In the genomic region with DNA sequence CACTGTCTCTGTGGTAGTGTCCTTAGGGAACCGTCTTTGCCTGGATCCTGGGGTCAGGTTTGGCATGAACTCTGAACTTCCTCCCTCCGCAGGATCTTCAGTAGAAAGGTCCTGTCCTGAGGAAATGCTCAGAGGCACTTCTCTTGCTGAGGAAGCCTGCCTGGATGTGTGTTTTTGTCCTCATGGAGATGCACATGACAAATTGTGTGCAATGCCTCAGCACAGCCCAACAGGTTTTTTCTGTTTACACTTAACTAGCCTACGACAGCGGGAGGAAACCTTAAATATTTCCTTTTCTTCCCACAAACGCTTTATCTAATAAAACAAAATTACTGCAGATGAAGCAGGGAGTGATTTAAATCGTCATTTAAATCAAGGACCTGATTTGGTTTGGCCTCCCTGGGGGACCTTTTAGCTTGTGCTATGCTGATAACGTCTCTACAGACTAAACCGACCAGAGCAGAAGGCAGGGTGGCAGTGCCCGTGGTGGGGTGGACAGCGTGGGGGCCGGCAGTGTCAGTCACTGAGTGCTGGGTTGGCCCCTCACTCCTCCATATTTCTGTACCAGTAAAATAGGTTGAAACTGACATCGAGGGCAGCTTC, we compare ENCODE assay signal across 9 cellular contexts. TPM values are rescaled to one million over a fixed set of nuclear protein-coding genes. Genes with fewer than 3 reads are reported as not detected.
DNase-seq lines count a peak whose midpoint lies in the region; ATAC-seq, FAIRE-seq and TF ChIP-seq lines count a peak whose summit lies in the region.
"Had no signal": no experiment of that assay in that cellular context is flagged by ENCODE, and none has a peak within 500 bp of the region (broad histone marks: within the 10 kb centered on the region; RNA-seq: fewer than 3 reads in every experiment).

No MANE protein-coding gene starts in this region.

- no peaks in the 10 kb centered on the region for H4K20me1 ChIP-seq in HepG2 (ENCODE audit: insufficient read depth, low read length)

- TF ChIP-seq POLR2A in HepG2 (IDR thresholded peaks at IDR 0.05; ENCODE audit: insufficient read depth in 1 of 2, low read depth in 2 of 2, low read length in 2 of 2) = no peak
- no peak for TF ChIP-seq POLR2A in tibial nerve (IDR thresholded peaks at IDR 0.05)

- WGBS in HepG2 (ENCODE audit: low lambda C conversion rate) = 41% methylated on average over 12 of the region's 12 CpGs
- 44 to 53% methylated on average over 12 of the region's 12 CpGs for whole genome bisulfite sequencing in tibial nerve, 2 donors

- ATAC-seq in HepG2 (no peak; the same call in 2 of the 3 replicates), GM21381 (IDR thresholded peaks at IDR 0.05; ENCODE audit: unreplicated experiment) (no peak)
- ATAC-seq: gastrocnemius medialis had no signal

- H3K9me3 ChIP-seq in HepG2 (ENCODE audit: low read length) (no peaks in the 10 kb centered on the region), tibial nerve (no peaks in the 10 kb centered on the region)
- H3K9me3 ChIP-seq: gastrocnemius medialis had no signal

- intact Hi-C loops in HepG2 (cut with micrococcal nuclease; ENCODE audit: unreplicated experiment) = no loop called here

- peak; percentile 18 for DNase-seq in NCI-H226
- peak; percentile 32 for DNase-seq in cerebellar cortex (ENCODE audit: low spot score)
- DNase-seq in HepG2 (ENCODE audit: low spot score) = no peak
- DNase-seq in tibial nerve (ENCODE audit: low spot score in 2 of 2) = no peak
- DNase-seq in stimulated activated CD4-positive, alpha-beta T cell treated with anti-CD3 and anti-CD28 coated beads, Interleukin-2, amount 100 ng/mL, for 48 hours = no peak
- no peak for DNase-seq in epidermal melanocyte (ENCODE audit: insufficient read length, low spot score)
- DNase-seq: gastrocnemius medialis, NCI-H2171 had no signal

- in situ Hi-C loops in HepG2 (cut with HindIII; ENCODE audit: extremely low pct_ligation_motif_present, low pct_unique_long_range_greater_than_20kb) = loop anchor here (5.0 to 25.0 kb wide), 2 partner anchors 459 to 1014 kb away; no protein-coding TSS in a partner anchor

- CTCF ChIA-PET in HepG2 (lab: Yijun Ruan, JAX; ENCODE audit: low intra/inter-chr PET ratio, low total read pairs) = no interaction called here

- H3K4me2 ChIP-seq in HepG2 (ENCODE audit: low read depth, low read length) = peak overlapping the region; percentile 20; the same call in 1 of the 2 replicates

- no peak for TF ChIP-seq RAD21 in HepG2 (CRISPR knock-in tag; IDR thresholded peaks at IDR 0.05)

- POLR2A ChIA-PET in HepG2 (lab: Yijun Ruan, JAX) = no interaction called here

- FAIRE-seq in HepG2 (lab: Jason Lieb, UNC) = no peak

- BruUV-seq in HepG2 (replicated peaks; lab: Mats Ljungman, UMichigan) = no TSS peak

- H3K36me3 ChIP-seq in HepG2 (replicated peaks in 1 of 2; ENCODE audit: control insufficient read depth in 1 of 2, insufficient read depth in 2 of 2, low read length in 2 of 2) = no peaks in the 10 kb centered on the region
- H3K36me3 ChIP-seq in tibial nerve = no peaks in the 10 kb centered on the region
- H3K36me3 ChIP-seq: gastrocnemius medialis had no signal

- H3K4me3 ChIP-seq in HepG2 (replicated peaks in 1 of 3; ENCODE audit: insufficient read depth in 1 of 3, low read depth in 2 of 3, low read length in 3 of 3) (no peak overlapping the region), tibial nerve (peak overlapping the region in 1 of 4 donors; percentile 30)
- H3K4me3 ChIP-seq: gastrocnemius medialis had no signal

- TF ChIP-seq EP300 in HepG2 (IDR thresholded peaks at IDR 0.05; ENCODE audit: low read depth in 2 of 2, low read length in 2 of 2) (no peak), HepG2 (CRISPR knock-in tag; IDR thresholded peaks at IDR 0.05; ENCODE audit: borderline replicate concordance) (no peak), tibial nerve (IDR thresholded peaks at IDR 0.05) (no peak)

- H3K27ac ChIP-seq in HepG2 (ENCODE audit: extremely low read length, insufficient read depth, low read length) (no peak overlapping the region), tibial nerve (peak overlapping the region in 3 of 4 donors; percentile 37 to 65 (median 61))
- H3K27ac ChIP-seq: gastrocnemius medialis had no signal

- H3K4me1 ChIP-seq in HepG2 (ENCODE audit: insufficient read depth, low read length) (peaks cover 18% of the 10 kb centered on the region), tibial nerve (peaks cover 0 to 29% (median 8%) of the 10 kb centered on the region in 4 donors)

- peaks cover 11 to 40% of the 10 kb centered on the region in 2 experiments; a peak in 3 of 5 replicates for H3K27me3 ChIP-seq in HepG2 (ENCODE audit: control insufficient read depth in 1 of 2, insufficient read depth in 2 of 2, low read length in 2 of 2)
- H3K27me3 ChIP-seq in tibial nerve = no peaks in the 10 kb centered on the region
- H3K27me3 ChIP-seq: gastrocnemius medialis had no signal

- TF ChIP-seq CTCF in HepG2 (CRISPR knock-in tag; IDR thresholded peaks at IDR 0.05) (no peak), tibial nerve (IDR thresholded peaks at IDR 0.05) (no peak)

- no peak overlapping the region for H3K9ac ChIP-seq in HepG2 (ENCODE audit: insufficient read depth, low read depth, low read length)

- no peaks in the 10 kb centered on the region for H3K79me2 ChIP-seq in HepG2 (ENCODE audit: insufficient read depth, low read length)

- no peak overlapping the region for H2AFZ ChIP-seq in HepG2 (ENCODE audit: low read length)

TF ChIP-seq in HepG2, 621 proteins besides CTCF, POLR2A, EP300 and RAD21 (continues in another document):
- TF ChIP-seq ZBTB7B (CRISPR knock-in tag; IDR thresholded peaks at IDR 0.05) = no peak
- TF ChIP-seq, protein P1, sequence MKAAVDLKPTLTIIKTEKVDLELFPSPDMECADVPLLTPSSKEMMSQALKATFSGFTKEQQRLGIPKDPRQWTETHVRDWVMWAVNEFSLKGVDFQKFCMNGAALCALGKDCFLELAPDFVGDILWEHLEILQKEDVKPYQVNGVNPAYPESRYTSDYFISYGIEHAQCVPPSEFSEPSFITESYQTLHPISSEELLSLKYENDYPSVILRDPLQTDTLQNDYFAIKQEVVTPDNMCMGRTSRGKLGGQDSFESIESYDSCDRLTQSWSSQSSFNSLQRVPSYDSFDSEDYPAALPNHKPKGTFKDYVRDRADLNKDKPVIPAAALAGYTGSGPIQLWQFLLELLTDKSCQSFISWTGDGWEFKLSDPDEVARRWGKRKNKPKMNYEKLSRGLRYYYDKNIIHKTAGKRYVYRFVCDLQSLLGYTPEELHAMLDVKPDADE (CRISPR knock-in tag; IDR thresholded peaks at IDR 0.05) = no peak

RNA-seq across cellular contexts. Expression of a gene that starts 18.5 kb away (rescaled TPM):
- total RNA-seq in HepG2 (2016; rRNA removed; fragmentation: Illumina TruSeq; extraction: Trizol) = 5.5 and 7.0 TPM in 2 replicates
- total RNA-seq in HepG2 (2016; cell fraction: cytosol; rRNA removed; fragmentation: Illumina TruSeq; extraction: Trizol; ENCODE audit: low read depth) = 1.6 TPM in 2 replicates
- 5.8 and 6.3 TPM in 2 replicates for total RNA-seq in HepG2 (2016; cell fraction: insoluble cytoplasmic fraction; rRNA removed; fragmentation: Illumina TruSeq; extraction: Trizol)
- 7.3 and 8.4 TPM in 2 replicates for total RNA-seq in HepG2 (2016; cell fraction: membrane; rRNA removed; fragmentation: Illumina TruSeq; extraction: Trizol)
- 3.5 and 4.2 TPM in 2 replicates for total RNA-seq in HepG2 (2016; cell fraction: nucleus; rRNA removed; fragmentation: Illumina TruSeq; extraction: Trizol)
- polyA plus RNA-seq in HepG2 (2011; rRNA removed) = 7.2 and 7.4 TPM in 2 replicates
- polyA plus RNA-seq in HepG2 (2011; cell fraction: cytosol; rRNA removed) = 5.7 and 11.0 TPM in 2 replicates
- polyA plus RNA-seq in HepG2 (2011; cell fraction: nucleus; rRNA removed) = 4.8 and 5.6 TPM in 2 replicates
- polyA plus RNA-seq in HepG2 (2012) = 1.5 and 3.4 TPM in 2 replicates
- 1.3 and 1.5 TPM in 2 replicates for polyA plus RNA-seq in HepG2 (2016; cell fraction: cytosol; fragmentation: Illumina TruSeq; extraction: Trizol; ENCODE audit: low read depth)
- 4.3 and 4.9 TPM in 2 replicates for polyA plus RNA-seq in HepG2 (2016; cell fraction: insoluble cytoplasmic fraction; fragmentation: Illumina TruSeq; extraction: Trizol; ENCODE audit: low read depth)
- 3.9 and 4.6 TPM in 2 replicates for polyA plus RNA-seq in HepG2 (2016; cell fraction: membrane; fragmentation: Illumina TruSeq; extraction: Trizol; ENCODE audit: low read depth)
- polyA plus RNA-seq in HepG2 (2016; cell fraction: nucleus; fragmentation: Illumina TruSeq; extraction: Trizol; ENCODE audit: insufficient read depth, low read depth) = 2.8 and 3.0 TPM in 2 replicates
- 24.9 and 37.9 TPM in 2 replicates for polyA minus RNA-seq in HepG2 (2011; rRNA and poly(A)+ RNA removed; ENCODE audit: low replicate concordance)
- 5.9 and 9.1 TPM in 2 replicates for polyA minus RNA-seq in HepG2 (2011; cell fraction: cytosol; rRNA and poly(A)+ RNA removed)
- polyA minus RNA-seq in HepG2 (2011; cell fraction: nucleus; rRNA and poly(A)+ RNA removed) = 3.3 and 4.5 TPM in 2 replicates
- 10 to 100 TPM; 11.7 to 21.4 (median 17.3) TPM for total RNA-seq in tibial nerve

RNA-seq across cellular contexts. Expression of a gene that starts 53.1 kb away (rescaled TPM):
- 0.04 TPM in 1 of 2 replicates, not detected in the other for total RNA-seq in HepG2 (2016; rRNA removed; fragmentation: Illumina TruSeq; extraction: Trizol)
- total RNA-seq in HepG2 (2016; cell fraction: cytosol; rRNA removed; fragmentation: Illumina TruSeq; extraction: Trizol; ENCODE audit: low read depth) = not detected in 2 replicates
- 0.06 TPM in 1 of 2 replicates, not detected in the other for total RNA-seq in HepG2 (2016; cell fraction: insoluble cytoplasmic fraction; rRNA removed; fragmentation: Illumina TruSeq; extraction: Trizol)
- total RNA-seq in HepG2 (2016; cell fraction: membrane; rRNA removed; fragmentation: Illumina TruSeq; extraction: Trizol) = not detected in 2 replicates
- not detected in 2 replicates for total RNA-seq in HepG2 (2016; cell fraction: nucleus; rRNA removed; fragmentation: Illumina TruSeq; extraction: Trizol)
- polyA plus RNA-seq in HepG2 (2011; rRNA removed) = not detected in 2 replicates
- polyA plus RNA-seq in HepG2 (2011; cell fraction: cytosol; rRNA removed) = 0.04 TPM in 2 replicates
- not detected in 2 replicates for polyA plus RNA-seq in HepG2 (2011; cell fraction: nucleus; rRNA removed)
- not detected in 2 replicates for polyA plus RNA-seq in HepG2 (2012)
- not detected in 2 replicates for polyA plus RNA-seq in HepG2 (2016; cell fraction: cytosol; fragmentation: Illumina TruSeq; extraction: Trizol; ENCODE audit: low read depth)
- not detected in 2 replicates for polyA plus RNA-seq in HepG2 (2016; cell fraction: insoluble cytoplasmic fraction; fragmentation: Illumina TruSeq; extraction: Trizol; ENCODE audit: low read depth)
- not detected in 2 replicates for polyA plus RNA-seq in HepG2 (2016; cell fraction: membrane; fragmentation: Illumina TruSeq; extraction: Trizol; ENCODE audit: low read depth)
- polyA plus RNA-seq in HepG2 (2016; cell fraction: nucleus; fragmentation: Illumina TruSeq; extraction: Trizol; ENCODE audit: insufficient read depth, low read depth) = not detected in 2 replicates
- polyA minus RNA-seq in HepG2 (2011; rRNA and poly(A)+ RNA removed; ENCODE audit: low replicate concordance) = not detected in 2 replicates
- polyA minus RNA-seq in HepG2 (2011; cell fraction: cytosol; rRNA and poly(A)+ RNA removed) = not detected in 2 replicates
- not detected in 2 replicates for polyA minus RNA-seq in HepG2 (2011; cell fraction: nucleus; rRNA and poly(A)+ RNA removed)
- 10 to 100 TPM; 11.7 to 34.1 (median 17.6) TPM for total RNA-seq in tibial nerve

Comparison
In these comparisons a context has a peak if more than half of its experiments do, and no peak if none do; other contexts are left out.
1. DNase-seq: peak in NCI-H226 (single experiment) and cerebellar cortex (single experiment); none in HepG2 (single experiment), tibial nerve (0 of 2), stimulated activated CD4-positive, alpha-beta T cell treated with anti-CD3 and anti-CD28 coated beads, Interleukin-2, amount 100 ng/mL, for 48 hours (0 of 2) and epidermal melanocyte (single experiment).
2. RNA of a gene that starts 53.1 kb away (total RNA-seq): 11.7 to 34.1 TPM in tibial nerve; 0.04 to 0.06 TPM in HepG2; every median in the first group is over 10 times any median in the second.